ENCODE assay signal across 22 cellular contexts in the genomic region with DNA sequence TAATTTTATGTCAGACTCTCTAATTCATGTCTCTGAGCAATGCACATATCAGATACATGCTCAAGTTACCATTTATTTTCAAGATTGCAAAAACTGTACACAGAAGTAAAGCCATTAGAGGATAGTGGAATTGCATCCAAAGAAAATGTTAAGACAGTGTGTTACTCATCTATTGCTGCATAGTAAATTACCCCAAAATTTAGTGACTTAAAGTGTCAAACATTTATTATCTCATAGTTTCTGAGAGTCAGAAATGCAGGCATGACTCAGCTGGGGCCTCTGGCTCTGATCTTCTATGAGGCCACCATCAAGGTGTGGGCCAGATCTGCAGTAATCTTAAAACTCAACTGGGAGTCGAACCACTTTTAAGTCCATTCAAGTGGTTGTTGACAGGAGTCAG.
DNase-seq lines count a peak whose midpoint lies in the region; ATAC-seq, FAIRE-seq and TF ChIP-seq lines count a peak whose summit lies in the region.
"Had no signal": no experiment of that assay in that cellular context is flagged by ENCODE, and none has a peak within 500 bp of the region (broad histone marks: within the 10 kb centered on the region; RNA-seq: fewer than 3 reads in every experiment).

No MANE protein-coding gene starts in this region.

- peak overlapping the region in 1 of 2 experiments; percentile 33; a peak in 1 of 4 replicates for H3K27ac ChIP-seq in SK-N-SH (ENCODE audit: low read depth in 2 of 2, low read length in 1 of 2)
- H3K27ac ChIP-seq in smooth muscle cell (ENCODE audit: low read depth): no peak overlapping the region
- no peak overlapping the region for H3K27ac ChIP-seq in pancreas
- H3K27ac ChIP-seq: SJCRH30, spleen, uterus had no signal

- no peaks in the 10 kb centered on the region for H3K36me3 ChIP-seq in SK-N-SH (replicated peaks in 1 of 2; ENCODE audit: control insufficient read depth in 1 of 2, insufficient read depth in 2 of 2, low read length in 1 of 2)
- no peaks in the 10 kb centered on the region for H3K36me3 ChIP-seq in smooth muscle cell (ENCODE audit: low read depth)
- no peaks in the 10 kb centered on the region for H3K36me3 ChIP-seq in pancreas
- H3K36me3 ChIP-seq: SJCRH30, spleen, uterus had no signal

- TF ChIP-seq EP300 in SK-N-SH (IDR thresholded peaks at IDR 0.05; ENCODE audit: borderline replicate concordance in 1 of 2, low read depth in 1 of 2, low read length in 1 of 2): no peak

- no peaks in the 10 kb centered on the region for H3K9me3 ChIP-seq in SK-N-SH
- no peaks in the 10 kb centered on the region for H3K9me3 ChIP-seq in smooth muscle cell (replicated peaks; ENCODE audit: low read depth)
- no peaks in the 10 kb centered on the region for H3K9me3 ChIP-seq in pancreas
- H3K9me3 ChIP-seq: SJCRH30, spleen, uterus had no signal

- TF ChIP-seq RAD21 in SK-N-SH (IDR thresholded peaks at IDR 0.05; ENCODE audit: low read length): no peak

- H3F3A ChIP-seq in SK-N-SH (replicated peaks; ENCODE audit: insufficient read depth) (peaks cover 13% of the 10 kb centered on the region), smooth muscle cell (ENCODE audit: low read depth) (peaks cover 5% of the 10 kb centered on the region)

- no peaks in the 10 kb centered on the region for H3K79me2 ChIP-seq in SK-N-SH (ENCODE audit: insufficient read depth)
- H3K79me2 ChIP-seq in smooth muscle cell (ENCODE audit: low read depth): no peaks in the 10 kb centered on the region

- peak; percentile 23 for DNase-seq in left cardiac atrium
- no peak for DNase-seq in Right ventricle myocardium inferior (ENCODE audit: missing footprints)
- no peak for DNase-seq in SK-N-SH
- DNase-seq in fibroblast of mammary gland (ENCODE audit: low read depth): peak; percentile 81
- no peak for DNase-seq in smooth muscle cell (lab: John Stamatoyannopoulos, UW; ENCODE audit: unreplicated experiment)
- DNase-seq in pancreas: no peak
- no peak for DNase-seq in NCI-H187 (lab: John Stamatoyannopoulos, UW)
- DNase-seq: 8988T; activated CD4-positive, CD25-positive, alpha-beta regulatory T cell; CD4-positive, CD25-positive, alpha-beta regulatory T cell; dermis blood vessel endothelial cell; DMS 273 treated with DMSO at 0.1 percent for 48 hours; NCI-H1417; NCI-H2171 treated with DMSO at 0.1 percent for 48 hours; NCI-H774; OCI-M1; SJCRH30; spleen; substantia nigra; uterus had no signal

- H3K4me1 ChIP-seq in SK-N-SH (ENCODE audit: control insufficient read depth in 1 of 2, insufficient read depth in 2 of 2, low read depth in 1 of 2, low read length in 1 of 2) (peaks cover 16 to 20% of the 10 kb centered on the region in 2 experiments; a peak in 3 of 4 replicates), smooth muscle cell (ENCODE audit: low read depth) (no peaks in the 10 kb centered on the region), pancreas (no peaks in the 10 kb centered on the region)
- H3K4me1 ChIP-seq: SJCRH30 had no signal

- FAIRE-seq in pancreas (lab: Jason Lieb, UNC): no peak

- CTCF ChIA-PET in SK-N-SH (lab: Yijun Ruan, JAX): no interaction called here

- H2AFZ ChIP-seq in SK-N-SH (ENCODE audit: low read depth) (no peak overlapping the region), smooth muscle cell (ENCODE audit: low read depth) (no peak overlapping the region)

- H3K9me2 ChIP-seq in SK-N-SH: no peaks in the 10 kb centered on the region

- no peak overlapping the region for H3K4me2 ChIP-seq in SK-N-SH
- peak overlapping the region; percentile 20 for H3K4me2 ChIP-seq in smooth muscle cell

- TF ChIP-seq CTCF in SK-N-SH (IDR thresholded peaks at IDR 0.05): no peak
- TF ChIP-seq CTCF in fibroblast of mammary gland (conservative IDR thresholded peaks at IDR 0.05; ENCODE audit: control insufficient read depth, insufficient read depth, low read depth, low read length): no peak
- no peak for TF ChIP-seq CTCF in smooth muscle cell (IDR thresholded peaks at IDR 0.05; ENCODE audit: borderline replicate concordance, insufficient read depth, poor library complexity, severe bottlenecking)
- TF ChIP-seq CTCF in pancreas (IDR thresholded peaks at IDR 0.05): no peak

- POLR2A ChIA-PET in SK-N-SH (lab: Yijun Ruan, JAX): no interaction called here

- H3K9ac ChIP-seq in SK-N-SH: no peak overlapping the region
- H3K9ac ChIP-seq in smooth muscle cell (ENCODE audit: low read depth): no peak overlapping the region

- 58% methylated on average over 1 of the region's 1 CpG for WGBS in SK-N-SH (ENCODE audit: low lambda C conversion rate)
- 14% methylated on average over 1 of the region's 1 CpG for WGBS in smooth muscle cell (ENCODE audit: low lambda C conversion rate)
- 51 to 64% methylated on average over 1 of the region's 1 CpG for WGBS in pancreas, 2 donors

- no peaks in the 10 kb centered on the region for H3K27me3 ChIP-seq in SK-N-SH (ENCODE audit: insufficient read depth)
- H3K27me3 ChIP-seq in smooth muscle cell (ENCODE audit: low read depth): no peaks in the 10 kb centered on the region
- H3K27me3 ChIP-seq in pancreas: no peaks in the 10 kb centered on the region
- H3K27me3 ChIP-seq: spleen, uterus had no signal

- peak in 1 of 2 donors; percentile 33 for ATAC-seq in left cardiac atrium
- no peak for ATAC-seq in Right ventricle myocardium inferior
- ATAC-seq in GM21360 (IDR thresholded peaks at IDR 0.05; ENCODE audit: unreplicated experiment): no peak
- ATAC-seq in pancreas: no peak
- ATAC-seq: left lobe of liver had no signal

- H4K20me1 ChIP-seq in SK-N-SH (ENCODE audit: insufficient read depth) (no peaks in the 10 kb centered on the region), smooth muscle cell (ENCODE audit: low read depth) (no peaks in the 10 kb centered on the region)

- no peak overlapping the region for H3K4me3 ChIP-seq in SK-N-SH (ENCODE audit: low read depth in 2 of 2, low read length in 1 of 2)
- no peak overlapping the region for H3K4me3 ChIP-seq in fibroblast of mammary gland (ENCODE audit: control insufficient read depth, low read depth, low read length)
- H3K4me3 ChIP-seq in smooth muscle cell: no peak overlapping the region
- H3K4me3 ChIP-seq in pancreas: no peak overlapping the region
- H3K4me3 ChIP-seq: SJCRH30, spleen, uterus had no signal

- intact Hi-C loops in left cardiac atrium (cut with DNase I): no loop called here
- intact Hi-C loops in Right ventricle myocardium inferior (cut with DNase I): no loop called here
- intact Hi-C loops in pancreas (cut with DNase I): no loop called here

TF ChIP-seq in SK-N-SH, 30 proteins besides CTCF, POLR2A, EP300 and RAD21:
- TF ChIP-seq, protein P1, sequence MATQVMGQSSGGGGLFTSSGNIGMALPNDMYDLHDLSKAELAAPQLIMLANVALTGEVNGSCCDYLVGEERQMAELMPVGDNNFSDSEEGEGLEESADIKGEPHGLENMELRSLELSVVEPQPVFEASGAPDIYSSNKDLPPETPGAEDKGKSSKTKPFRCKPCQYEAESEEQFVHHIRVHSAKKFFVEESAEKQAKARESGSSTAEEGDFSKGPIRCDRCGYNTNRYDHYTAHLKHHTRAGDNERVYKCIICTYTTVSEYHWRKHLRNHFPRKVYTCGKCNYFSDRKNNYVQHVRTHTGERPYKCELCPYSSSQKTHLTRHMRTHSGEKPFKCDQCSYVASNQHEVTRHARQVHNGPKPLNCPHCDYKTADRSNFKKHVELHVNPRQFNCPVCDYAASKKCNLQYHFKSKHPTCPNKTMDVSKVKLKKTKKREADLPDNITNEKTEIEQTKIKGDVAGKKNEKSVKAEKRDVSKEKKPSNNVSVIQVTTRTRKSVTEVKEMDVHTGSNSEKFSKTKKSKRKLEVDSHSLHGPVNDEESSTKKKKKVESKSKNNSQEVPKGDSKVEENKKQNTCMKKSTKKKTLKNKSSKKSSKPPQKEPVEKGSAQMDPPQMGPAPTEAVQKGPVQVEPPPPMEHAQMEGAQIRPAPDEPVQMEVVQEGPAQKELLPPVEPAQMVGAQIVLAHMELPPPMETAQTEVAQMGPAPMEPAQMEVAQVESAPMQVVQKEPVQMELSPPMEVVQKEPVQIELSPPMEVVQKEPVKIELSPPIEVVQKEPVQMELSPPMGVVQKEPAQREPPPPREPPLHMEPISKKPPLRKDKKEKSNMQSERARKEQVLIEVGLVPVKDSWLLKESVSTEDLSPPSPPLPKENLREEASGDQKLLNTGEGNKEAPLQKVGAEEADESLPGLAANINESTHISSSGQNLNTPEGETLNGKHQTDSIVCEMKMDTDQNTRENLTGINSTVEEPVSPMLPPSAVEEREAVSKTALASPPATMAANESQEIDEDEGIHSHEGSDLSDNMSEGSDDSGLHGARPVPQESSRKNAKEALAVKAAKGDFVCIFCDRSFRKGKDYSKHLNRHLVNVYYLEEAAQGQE (IDR thresholded peaks at IDR 0.05; ENCODE audit: low read depth, low read length): no peak
- TF ChIP-seq, protein P2, sequence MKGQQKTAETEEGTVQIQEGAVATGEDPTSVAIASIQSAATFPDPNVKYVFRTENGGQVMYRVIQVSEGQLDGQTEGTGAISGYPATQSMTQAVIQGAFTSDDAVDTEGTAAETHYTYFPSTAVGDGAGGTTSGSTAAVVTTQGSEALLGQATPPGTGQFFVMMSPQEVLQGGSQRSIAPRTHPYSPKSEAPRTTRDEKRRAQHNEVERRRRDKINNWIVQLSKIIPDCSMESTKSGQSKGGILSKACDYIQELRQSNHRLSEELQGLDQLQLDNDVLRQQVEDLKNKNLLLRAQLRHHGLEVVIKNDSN (IDR thresholded peaks at IDR 0.05; ENCODE audit: borderline replicate concordance, low read depth): no peak
- TF ChIP-seq, protein P3, sequence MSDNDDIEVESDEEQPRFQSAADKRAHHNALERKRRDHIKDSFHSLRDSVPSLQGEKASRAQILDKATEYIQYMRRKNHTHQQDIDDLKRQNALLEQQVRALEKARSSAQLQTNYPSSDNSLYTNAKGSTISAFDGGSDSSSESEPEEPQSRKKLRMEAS (IDR thresholded peaks at IDR 0.05; ENCODE audit: low read depth): no peak
- no peak for TF ChIP-seq ELF1 (IDR thresholded peaks at IDR 0.05)
- peak; percentile 46; the same call in 1 of the 2 replicates for TF ChIP-seq JUND (IDR thresholded peaks at IDR 0.05)
- TF ChIP-seq MXI1 (IDR thresholded peaks at IDR 0.05; ENCODE audit: low read depth, low read length): no peak
- peak; percentile 20; the same call in 1 of the 2 replicates for TF ChIP-seq TCF12 (IDR thresholded peaks at IDR 0.05)

Comparison
In these comparisons a context has a peak if more than half of its experiments do, and no peak if none do; other contexts are left out.
1. DNase-seq: peak in left cardiac atrium (single experiment) and fibroblast of mammary gland (single experiment); none in Right ventricle myocardium inferior (single experiment), SK-N-SH (single experiment), smooth muscle cell (single experiment), pancreas (0 of 6) and NCI-H187 (0 of 2).